In the genomic region with DNA sequence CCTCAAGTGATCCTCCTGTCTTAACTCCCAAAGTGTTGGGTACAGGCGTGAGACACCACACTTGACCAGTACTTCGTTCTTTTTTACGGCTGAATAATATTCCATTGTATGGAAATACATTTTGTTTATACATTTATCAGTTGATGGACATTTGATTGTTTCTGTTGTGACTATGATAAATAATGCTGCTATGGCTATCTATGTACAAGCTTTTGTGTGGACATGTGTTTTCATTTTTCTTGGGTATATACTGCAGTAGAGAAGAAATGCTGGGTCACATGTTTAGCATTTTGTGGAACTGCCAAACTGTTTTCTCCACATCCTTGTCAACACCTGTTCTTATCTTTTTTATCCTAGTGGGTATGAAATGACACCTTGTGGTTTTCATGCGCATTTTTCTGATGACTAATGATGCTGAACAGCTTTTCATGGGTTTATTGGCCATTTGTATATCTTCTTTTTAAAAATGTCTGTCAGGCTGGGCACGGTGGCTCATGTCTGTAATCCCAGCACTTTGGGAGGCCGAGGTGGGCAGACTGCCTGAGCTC, we compare ENCODE assay signal across 1 cellular context.
TF ChIP-seq lines count a peak whose summit lies in the region.

No MANE protein-coding gene starts in this region.

TF ChIP-seq in HEK293, 187 proteins besides CTCF, POLR2A, EP300 and RAD21 (continues in another document):
- TF ChIP-seq ZNF629 (tag by site-specific recombination; IDR thresholded peaks at IDR 0.05): 0 out of 2 replicates have a peak, but pooled peaks have one; percentile 17
- TF ChIP-seq, protein P1, sequence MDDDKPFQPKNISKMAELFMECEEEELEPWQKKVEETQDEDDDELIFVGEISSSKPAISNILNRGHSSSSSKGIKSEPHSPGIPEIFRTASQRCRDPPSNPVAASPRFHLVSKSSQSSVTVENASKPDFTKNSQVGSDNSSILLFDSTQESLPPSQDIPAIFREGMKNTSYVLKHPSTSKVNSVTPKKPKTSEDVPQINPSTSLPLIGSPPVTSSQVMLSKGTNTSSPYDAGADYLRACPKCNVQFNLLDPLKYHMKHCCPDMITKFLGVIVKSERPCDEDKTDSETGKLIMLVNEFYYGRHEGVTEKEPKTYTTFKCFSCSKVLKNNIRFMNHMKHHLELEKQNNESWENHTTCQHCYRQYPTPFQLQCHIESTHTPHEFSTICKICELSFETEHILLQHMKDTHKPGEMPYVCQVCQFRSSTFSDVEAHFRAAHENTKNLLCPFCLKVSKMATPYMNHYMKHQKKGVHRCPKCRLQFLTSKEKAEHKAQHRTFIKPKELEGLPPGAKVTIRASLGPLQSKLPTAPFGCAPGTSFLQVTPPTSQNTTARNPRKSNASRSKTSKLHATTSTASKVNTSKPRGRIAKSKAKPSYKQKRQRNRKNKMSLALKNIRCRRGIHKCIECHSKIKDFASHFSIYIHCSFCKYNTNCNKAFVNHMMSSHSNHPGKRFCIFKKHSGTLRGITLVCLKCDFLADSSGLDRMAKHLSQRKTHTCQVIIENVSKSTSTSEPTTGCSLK (tag by site-specific recombination; IDR thresholded peaks at IDR 0.05): no peak
- TF ChIP-seq, protein P2, sequence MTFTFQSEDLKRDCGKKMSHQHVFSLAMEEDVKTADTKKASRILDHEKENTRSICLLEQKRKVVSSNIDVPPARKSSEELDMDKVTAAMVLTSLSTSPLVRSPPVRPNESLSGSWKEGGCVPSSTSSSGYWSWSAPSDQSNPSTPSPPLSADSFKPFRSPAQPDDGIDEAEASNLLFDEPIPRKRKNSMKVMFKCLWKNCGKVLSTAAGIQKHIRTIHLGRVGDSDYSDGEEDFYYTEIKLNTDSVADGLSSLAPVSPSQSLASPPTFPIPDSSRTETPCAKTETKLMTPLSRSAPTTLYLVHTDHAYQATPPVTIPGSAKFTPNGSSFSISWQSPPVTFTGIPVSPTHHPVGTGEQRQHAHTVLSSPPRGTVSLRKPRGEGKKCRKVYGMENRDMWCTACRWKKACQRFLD (tag by site-specific recombination; IDR thresholded peaks at IDR 0.05): no peak
- peak; percentile 78 for TF ChIP-seq FEZF1 (tag by site-specific recombination; IDR thresholded peaks at IDR 0.05)
- TF ChIP-seq ZNF48 (tag by site-specific recombination; IDR thresholded peaks at IDR 0.05): no peak
- no peak for TF ChIP-seq ZNF223 (tag by site-specific recombination; IDR thresholded peaks at IDR 0.05)
- peak; percentile 12; the same call in 1 of the 2 replicates for TF ChIP-seq GLIS1 (tag by site-specific recombination; IDR thresholded peaks at IDR 0.05)
- TF ChIP-seq, protein P3, sequence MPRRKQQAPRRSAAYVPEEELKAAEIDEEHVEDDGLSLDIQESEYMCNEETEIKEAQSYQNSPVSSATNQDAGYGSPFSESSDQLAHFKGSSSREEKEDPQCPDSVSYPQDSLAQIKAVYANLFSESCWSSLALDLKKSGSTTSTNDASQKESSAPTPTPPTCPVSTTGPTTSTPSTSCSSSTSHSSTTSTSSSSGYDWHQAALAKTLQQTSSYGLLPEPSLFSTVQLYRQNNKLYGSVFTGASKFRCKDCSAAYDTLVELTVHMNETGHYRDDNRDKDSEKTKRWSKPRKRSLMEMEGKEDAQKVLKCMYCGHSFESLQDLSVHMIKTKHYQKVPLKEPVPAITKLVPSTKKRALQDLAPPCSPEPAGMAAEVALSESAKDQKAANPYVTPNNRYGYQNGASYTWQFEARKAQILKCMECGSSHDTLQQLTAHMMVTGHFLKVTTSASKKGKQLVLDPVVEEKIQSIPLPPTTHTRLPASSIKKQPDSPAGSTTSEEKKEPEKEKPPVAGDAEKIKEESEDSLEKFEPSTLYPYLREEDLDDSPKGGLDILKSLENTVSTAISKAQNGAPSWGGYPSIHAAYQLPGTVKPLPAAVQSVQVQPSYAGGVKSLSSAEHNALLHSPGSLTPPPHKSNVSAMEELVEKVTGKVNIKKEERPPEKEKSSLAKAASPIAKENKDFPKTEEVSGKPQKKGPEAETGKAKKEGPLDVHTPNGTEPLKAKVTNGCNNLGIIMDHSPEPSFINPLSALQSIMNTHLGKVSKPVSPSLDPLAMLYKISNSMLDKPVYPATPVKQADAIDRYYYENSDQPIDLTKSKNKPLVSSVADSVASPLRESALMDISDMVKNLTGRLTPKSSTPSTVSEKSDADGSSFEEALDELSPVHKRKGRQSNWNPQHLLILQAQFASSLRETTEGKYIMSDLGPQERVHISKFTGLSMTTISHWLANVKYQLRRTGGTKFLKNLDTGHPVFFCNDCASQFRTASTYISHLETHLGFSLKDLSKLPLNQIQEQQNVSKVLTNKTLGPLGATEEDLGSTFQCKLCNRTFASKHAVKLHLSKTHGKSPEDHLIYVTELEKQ (tag by site-specific recombination; IDR thresholded peaks at IDR 0.05; ENCODE audit: borderline replicate concordance): 0 out of 2 replicates have a peak, but pooled peaks have one; percentile 9
- TF ChIP-seq, protein P4, sequence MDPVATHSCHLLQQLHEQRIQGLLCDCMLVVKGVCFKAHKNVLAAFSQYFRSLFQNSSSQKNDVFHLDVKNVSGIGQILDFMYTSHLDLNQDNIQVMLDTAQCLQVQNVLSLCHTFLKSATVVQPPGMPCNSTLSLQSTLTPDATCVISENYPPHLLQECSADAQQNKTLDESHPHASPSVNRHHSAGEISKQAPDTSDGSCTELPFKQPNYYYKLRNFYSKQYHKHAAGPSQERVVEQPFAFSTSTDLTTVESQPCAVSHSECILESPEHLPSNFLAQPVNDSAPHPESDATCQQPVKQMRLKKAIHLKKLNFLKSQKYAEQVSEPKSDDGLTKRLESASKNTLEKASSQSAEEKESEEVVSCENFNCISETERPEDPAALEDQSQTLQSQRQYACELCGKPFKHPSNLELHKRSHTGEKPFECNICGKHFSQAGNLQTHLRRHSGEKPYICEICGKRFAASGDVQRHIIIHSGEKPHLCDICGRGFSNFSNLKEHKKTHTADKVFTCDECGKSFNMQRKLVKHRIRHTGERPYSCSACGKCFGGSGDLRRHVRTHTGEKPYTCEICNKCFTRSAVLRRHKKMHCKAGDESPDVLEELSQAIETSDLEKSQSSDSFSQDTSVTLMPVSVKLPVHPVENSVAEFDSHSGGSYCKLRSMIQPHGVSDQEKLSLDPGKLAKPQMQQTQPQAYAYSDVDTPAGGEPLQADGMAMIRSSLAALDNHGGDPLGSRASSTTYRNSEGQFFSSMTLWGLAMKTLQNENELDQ (tag by site-specific recombination; IDR thresholded peaks at IDR 0.05; ENCODE audit: low read depth): no peak
- TF ChIP-seq, protein P5, sequence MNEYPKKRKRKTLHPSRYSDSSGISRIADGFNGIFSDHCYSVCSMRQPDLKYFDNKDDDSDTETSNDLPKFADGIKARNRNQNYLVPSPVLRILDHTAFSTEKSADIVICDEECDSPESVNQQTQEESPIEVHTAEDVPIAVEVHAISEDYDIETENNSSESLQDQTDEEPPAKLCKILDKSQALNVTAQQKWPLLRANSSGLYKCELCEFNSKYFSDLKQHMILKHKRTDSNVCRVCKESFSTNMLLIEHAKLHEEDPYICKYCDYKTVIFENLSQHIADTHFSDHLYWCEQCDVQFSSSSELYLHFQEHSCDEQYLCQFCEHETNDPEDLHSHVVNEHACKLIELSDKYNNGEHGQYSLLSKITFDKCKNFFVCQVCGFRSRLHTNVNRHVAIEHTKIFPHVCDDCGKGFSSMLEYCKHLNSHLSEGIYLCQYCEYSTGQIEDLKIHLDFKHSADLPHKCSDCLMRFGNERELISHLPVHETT (tag by site-specific recombination; IDR thresholded peaks at IDR 0.05): peak; percentile 31; the same call in 1 of the 2 replicates
- TF ChIP-seq KLF8 (tag by site-specific recombination; IDR thresholded peaks at IDR 0.05): peak; percentile 89
- TF ChIP-seq HOXD13 (CRISPR knock-in tag; IDR thresholded peaks at IDR 0.05; ENCODE audit: borderline replicate concordance): 0 out of 2 replicates have a peak, but pooled peaks have one; percentile 35
- TF ChIP-seq ZNF670 (tag by site-specific recombination; IDR thresholded peaks at IDR 0.05; ENCODE audit: low read depth): no peak
- no peak for TF ChIP-seq ZNF549 (tag by site-specific recombination; IDR thresholded peaks at IDR 0.05)
- TF ChIP-seq, protein P6, sequence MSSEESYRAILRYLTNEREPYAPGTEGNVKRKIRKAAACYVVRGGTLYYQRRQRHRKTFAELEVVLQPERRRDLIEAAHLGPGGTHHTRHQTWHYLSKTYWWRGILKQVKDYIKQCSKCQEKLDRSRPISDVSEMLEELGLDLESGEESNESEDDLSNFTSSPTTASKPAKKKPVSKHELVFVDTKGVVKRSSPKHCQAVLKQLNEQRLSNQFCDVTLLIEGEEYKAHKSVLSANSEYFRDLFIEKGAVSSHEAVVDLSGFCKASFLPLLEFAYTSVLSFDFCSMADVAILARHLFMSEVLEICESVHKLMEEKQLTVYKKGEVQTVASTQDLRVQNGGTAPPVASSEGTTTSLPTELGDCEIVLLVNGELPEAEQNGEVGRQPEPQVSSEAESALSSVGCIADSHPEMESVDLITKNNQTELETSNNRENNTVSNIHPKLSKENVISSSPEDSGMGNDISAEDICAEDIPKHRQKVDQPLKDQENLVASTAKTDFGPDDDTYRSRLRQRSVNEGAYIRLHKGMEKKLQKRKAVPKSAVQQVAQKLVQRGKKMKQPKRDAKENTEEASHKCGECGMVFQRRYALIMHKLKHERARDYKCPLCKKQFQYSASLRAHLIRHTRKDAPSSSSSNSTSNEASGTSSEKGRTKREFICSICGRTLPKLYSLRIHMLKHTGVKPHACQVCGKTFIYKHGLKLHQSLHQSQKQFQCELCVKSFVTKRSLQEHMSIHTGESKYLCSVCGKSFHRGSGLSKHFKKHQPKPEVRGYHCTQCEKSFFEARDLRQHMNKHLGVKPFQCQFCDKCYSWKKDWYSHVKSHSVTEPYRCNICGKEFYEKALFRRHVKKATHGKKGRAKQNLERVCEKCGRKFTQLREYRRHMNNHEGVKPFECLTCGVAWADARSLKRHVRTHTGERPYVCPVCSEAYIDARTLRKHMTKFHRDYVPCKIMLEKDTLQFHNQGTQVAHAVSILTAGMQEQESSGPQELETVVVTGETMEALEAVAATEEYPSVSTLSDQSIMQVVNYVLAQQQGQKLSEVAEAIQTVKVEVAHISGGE (tag by site-specific recombination; conservative IDR thresholded peaks at IDR 0.05; ENCODE audit: low read depth): no peak
- TF ChIP-seq, protein P7, sequence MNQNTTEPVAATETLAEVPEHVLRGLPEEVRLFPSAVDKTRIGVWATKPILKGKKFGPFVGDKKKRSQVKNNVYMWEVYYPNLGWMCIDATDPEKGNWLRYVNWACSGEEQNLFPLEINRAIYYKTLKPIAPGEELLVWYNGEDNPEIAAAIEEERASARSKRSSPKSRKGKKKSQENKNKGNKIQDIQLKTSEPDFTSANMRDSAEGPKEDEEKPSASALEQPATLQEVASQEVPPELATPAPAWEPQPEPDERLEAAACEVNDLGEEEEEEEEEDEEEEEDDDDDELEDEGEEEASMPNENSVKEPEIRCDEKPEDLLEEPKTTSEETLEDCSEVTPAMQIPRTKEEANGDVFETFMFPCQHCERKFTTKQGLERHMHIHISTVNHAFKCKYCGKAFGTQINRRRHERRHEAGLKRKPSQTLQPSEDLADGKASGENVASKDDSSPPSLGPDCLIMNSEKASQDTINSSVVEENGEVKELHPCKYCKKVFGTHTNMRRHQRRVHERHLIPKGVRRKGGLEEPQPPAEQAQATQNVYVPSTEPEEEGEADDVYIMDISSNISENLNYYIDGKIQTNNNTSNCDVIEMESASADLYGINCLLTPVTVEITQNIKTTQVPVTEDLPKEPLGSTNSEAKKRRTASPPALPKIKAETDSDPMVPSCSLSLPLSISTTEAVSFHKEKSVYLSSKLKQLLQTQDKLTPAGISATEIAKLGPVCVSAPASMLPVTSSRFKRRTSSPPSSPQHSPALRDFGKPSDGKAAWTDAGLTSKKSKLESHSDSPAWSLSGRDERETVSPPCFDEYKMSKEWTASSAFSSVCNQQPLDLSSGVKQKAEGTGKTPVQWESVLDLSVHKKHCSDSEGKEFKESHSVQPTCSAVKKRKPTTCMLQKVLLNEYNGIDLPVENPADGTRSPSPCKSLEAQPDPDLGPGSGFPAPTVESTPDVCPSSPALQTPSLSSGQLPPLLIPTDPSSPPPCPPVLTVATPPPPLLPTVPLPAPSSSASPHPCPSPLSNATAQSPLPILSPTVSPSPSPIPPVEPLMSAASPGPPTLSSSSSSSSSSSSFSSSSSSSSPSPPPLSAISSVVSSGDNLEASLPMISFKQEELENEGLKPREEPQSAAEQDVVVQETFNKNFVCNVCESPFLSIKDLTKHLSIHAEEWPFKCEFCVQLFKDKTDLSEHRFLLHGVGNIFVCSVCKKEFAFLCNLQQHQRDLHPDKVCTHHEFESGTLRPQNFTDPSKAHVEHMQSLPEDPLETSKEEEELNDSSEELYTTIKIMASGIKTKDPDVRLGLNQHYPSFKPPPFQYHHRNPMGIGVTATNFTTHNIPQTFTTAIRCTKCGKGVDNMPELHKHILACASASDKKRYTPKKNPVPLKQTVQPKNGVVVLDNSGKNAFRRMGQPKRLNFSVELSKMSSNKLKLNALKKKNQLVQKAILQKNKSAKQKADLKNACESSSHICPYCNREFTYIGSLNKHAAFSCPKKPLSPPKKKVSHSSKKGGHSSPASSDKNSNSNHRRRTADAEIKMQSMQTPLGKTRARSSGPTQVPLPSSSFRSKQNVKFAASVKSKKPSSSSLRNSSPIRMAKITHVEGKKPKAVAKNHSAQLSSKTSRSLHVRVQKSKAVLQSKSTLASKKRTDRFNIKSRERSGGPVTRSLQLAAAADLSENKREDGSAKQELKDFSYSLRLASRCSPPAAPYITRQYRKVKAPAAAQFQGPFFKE (tag by site-specific recombination; IDR thresholded peaks at IDR 0.05; ENCODE audit: borderline replicate concordance): no peak
- peak; percentile 97 for TF ChIP-seq ZNF146 (tag by site-specific recombination; IDR thresholded peaks at IDR 0.05)
- TF ChIP-seq EGR2 (tag by site-specific recombination; IDR thresholded peaks at IDR 0.05; ENCODE audit: low read depth): no peak
- TF ChIP-seq, protein P8, sequence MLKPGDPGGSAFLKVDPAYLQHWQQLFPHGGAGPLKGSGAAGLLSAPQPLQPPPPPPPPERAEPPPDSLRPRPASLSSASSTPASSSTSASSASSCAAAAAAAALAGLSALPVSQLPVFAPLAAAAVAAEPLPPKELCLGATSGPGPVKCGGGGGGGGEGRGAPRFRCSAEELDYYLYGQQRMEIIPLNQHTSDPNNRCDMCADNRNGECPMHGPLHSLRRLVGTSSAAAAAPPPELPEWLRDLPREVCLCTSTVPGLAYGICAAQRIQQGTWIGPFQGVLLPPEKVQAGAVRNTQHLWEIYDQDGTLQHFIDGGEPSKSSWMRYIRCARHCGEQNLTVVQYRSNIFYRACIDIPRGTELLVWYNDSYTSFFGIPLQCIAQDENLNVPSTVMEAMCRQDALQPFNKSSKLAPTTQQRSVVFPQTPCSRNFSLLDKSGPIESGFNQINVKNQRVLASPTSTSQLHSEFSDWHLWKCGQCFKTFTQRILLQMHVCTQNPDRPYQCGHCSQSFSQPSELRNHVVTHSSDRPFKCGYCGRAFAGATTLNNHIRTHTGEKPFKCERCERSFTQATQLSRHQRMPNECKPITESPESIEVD (tag by site-specific recombination; IDR thresholded peaks at IDR 0.05): peak; percentile 51; the same call in 1 of the 2 replicates
- TF ChIP-seq ZNF248 (tag by site-specific recombination; IDR thresholded peaks at IDR 0.05): no peak
- TF ChIP-seq, protein P9, sequence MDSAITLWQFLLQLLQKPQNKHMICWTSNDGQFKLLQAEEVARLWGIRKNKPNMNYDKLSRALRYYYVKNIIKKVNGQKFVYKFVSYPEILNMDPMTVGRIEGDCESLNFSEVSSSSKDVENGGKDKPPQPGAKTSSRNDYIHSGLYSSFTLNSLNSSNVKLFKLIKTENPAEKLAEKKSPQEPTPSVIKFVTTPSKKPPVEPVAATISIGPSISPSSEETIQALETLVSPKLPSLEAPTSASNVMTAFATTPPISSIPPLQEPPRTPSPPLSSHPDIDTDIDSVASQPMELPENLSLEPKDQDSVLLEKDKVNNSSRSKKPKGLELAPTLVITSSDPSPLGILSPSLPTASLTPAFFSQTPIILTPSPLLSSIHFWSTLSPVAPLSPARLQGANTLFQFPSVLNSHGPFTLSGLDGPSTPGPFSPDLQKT (IDR thresholded peaks at IDR 0.05; ENCODE audit: borderline replicate concordance, low read depth, low read length): no peak
